12 cellular contexts compared by ENCODE assay signal in genomic region chr10:24652381-24652957, GRCh38.
A peak's percentile ranks its signal among the peaks of the same experiment; 100 is the strongest.
DNase-seq lines count a peak whose midpoint lies in the region; ATAC-seq lines count a peak whose summit lies in the region.
"Had no signal": no experiment of that assay in that cellular context is flagged by ENCODE, and none has a peak within 500 bp of the region (broad histone marks: within the 10 kb centered on the region; RNA-seq: fewer than 3 reads in every experiment).

No MANE protein-coding gene starts in this region.

- peaks cover 24% of the 10 kb centered on the region for H3K4me1 Mint-ChIP-seq in stimulated activated memory B cell treated with anti-CD40 and anti-IgM and Interleukin-4, amounts not matched to agents 10 μg/mL and 1 μg/mL and 100 μg/mL, for 72 hours

- no peaks in the 10 kb centered on the region for H3K27me3 Mint-ChIP-seq in stimulated activated memory B cell treated with anti-CD40 and anti-IgM and Interleukin-4, amounts not matched to agents 10 μg/mL and 1 μg/mL and 100 μg/mL, for 72 hours

- peak overlapping the region; percentile 81 for H3K27ac Mint-ChIP-seq in stimulated activated memory B cell treated with anti-CD40 and anti-IgM and Interleukin-4, amounts not matched to agents 10 μg/mL and 1 μg/mL and 100 μg/mL, for 72 hours
- H3K27ac Mint-ChIP-seq: H9 had no signal

- DNase-seq in left ventricle myocardium superior (no peak), Right ventricle myocardium inferior (ENCODE audit: missing footprints) (no peak), HK-2 (ENCODE audit: unreplicated experiment) (no peak), NK-92 (lab: John Stamatoyannopoulos, UW; ENCODE audit: unreplicated experiment) (no peak), NCI-H526 treated with DMSO at 0.1 percent for 48 hours (lab: John Stamatoyannopoulos, UW) (no peak)
- DNase-seq: ACHN, DND-41, H9, posterior cingulate gyrus had no signal

- H3K4me3 Mint-ChIP-seq in stimulated activated memory B cell treated with anti-CD40 and anti-IgM and Interleukin-4, amounts not matched to agents 10 μg/mL and 1 μg/mL and 100 μg/mL, for 72 hours, result peak overlapping the region; percentile 58
- H3K4me3 Mint-ChIP-seq: H9 had no signal

- intact Hi-C loops in left ventricle myocardium superior (cut with micrococcal nuclease) (no loop called here), Right ventricle myocardium inferior (cut with DNase I) (no loop called here)

- H3K9me3 Mint-ChIP-seq in stimulated activated memory B cell treated with anti-CD40 and anti-IgM and Interleukin-4, amounts not matched to agents 10 μg/mL and 1 μg/mL and 100 μg/mL, for 72 hours, result no peaks in the 10 kb centered on the region

- ATAC-seq in left ventricle myocardium superior (peak; percentile 22), Right ventricle myocardium inferior (no peak), GM21737 (IDR thresholded peaks at IDR 0.05; ENCODE audit: unreplicated experiment) (peak; percentile 79), HG03159 (IDR thresholded peaks at IDR 0.05; ENCODE audit: unreplicated experiment) (peak; percentile 78)
- ATAC-seq in stimulated activated memory B cell treated with anti-CD40 and anti-IgM and Interleukin-4, amounts not matched to agents 10 μg/mL and 1 μg/mL and 100 μg/mL, for 72 hours, result peak; percentile 86

- H3K36me3 Mint-ChIP-seq in stimulated activated memory B cell treated with anti-CD40 and anti-IgM and Interleukin-4, amounts not matched to agents 10 μg/mL and 1 μg/mL and 100 μg/mL, for 72 hours, result peaks cover 6% of the 10 kb centered on the region
